ENCODE assay signal across 14 cellular contexts in genomic region chr14:22572562-22573058, GRCh38. TPM values are rescaled to one million over a fixed set of nuclear protein-coding genes. Genes with fewer than 3 reads are reported as not detected.
DNase-seq lines count a peak whose midpoint lies in the region; ATAC-seq and TF ChIP-seq lines count a peak whose summit lies in the region.
"Had no signal": no experiment of that assay in that cellular context is flagged by ENCODE, and none has a peak within 500 bp of the region (broad histone marks: within the 10 kb centered on the region; RNA-seq: fewer than 3 reads in every experiment).

No MANE protein-coding gene starts in this region.

- H3K27ac ChIP-seq in neuronal stem cell (replicated peaks; ENCODE audit: low read length) = no peak overlapping the region

- no peak for ATAC-seq in GM18511 (IDR thresholded peaks at IDR 0.05; ENCODE audit: unreplicated experiment)
- no peak for ATAC-seq in stimulated activated effector memory CD8-positive, alpha-beta T cell treated with anti-CD3 and anti-CD28 coated beads, Interleukin-12 subunit alpha, Interleukin-12 subunit beta, amount 100 ng/mL, for 72 hours
- ATAC-seq: effector memory CD8-positive, alpha-beta T cell had no signal

- no peak overlapping the region for H3K9ac ChIP-seq in neuronal stem cell (ENCODE audit: low read depth, low read length, poor library complexity)

- no peak overlapping the region for H2BK5ac ChIP-seq in neuronal stem cell (ENCODE audit: low read length)

- no peak overlapping the region for H2BK12ac ChIP-seq in neuronal stem cell (ENCODE audit: low read length)

- no peak overlapping the region for H3K4ac ChIP-seq in neuronal stem cell (ENCODE audit: low read length)

- TF ChIP-seq CTCF in AG10803 (conservative IDR thresholded peaks at IDR 0.05; ENCODE audit: low read length) = no peak

- no peak overlapping the region for H3K18ac ChIP-seq in neuronal stem cell (ENCODE audit: low read length)

- H3K4me2 ChIP-seq in neuronal stem cell (ENCODE audit: insufficient read depth, low read length, poor library complexity, severe bottlenecking) = no peak overlapping the region

- H2BK15ac ChIP-seq in neuronal stem cell (ENCODE audit: low read length) = no peak overlapping the region

- no CpG with 5 or more reads among the region's 1 CpG for WGBS in neuronal stem cell (ENCODE audit: extremely low coverage in 2 of 2, insufficient read length in 2 of 2, insufficient replicate concordance in 1 of 2), 2 donors

- H3K36me3 Mint-ChIP-seq in stimulated activated effector memory CD8-positive, alpha-beta T cell treated with anti-CD3 and anti-CD28 coated beads, Interleukin-12 subunit alpha, Interleukin-12 subunit beta, amount 100 ng/mL, for 72 hours = peaks cover 98% of the 10 kb centered on the region

- DNase-seq in AG10803 (ENCODE audit: low read depth) (peak; percentile 49), HCEC 1CT (peak; percentile 48), amniotic stem cell (lab: John Stamatoyannopoulos, UW) (peak; percentile 32), kidney tubule cell (ENCODE audit: low spot score) (peak; percentile 78), neuronal stem cell (ENCODE audit: low spot score) (no peak), hippocampal formation (lab: John Stamatoyannopoulos, UW) (no peak)
- DNase-seq in stimulated activated effector memory CD8-positive, alpha-beta T cell treated with anti-CD3 and anti-CD28 coated beads, Interleukin-12 subunit alpha, Interleukin-12 subunit beta, amount 100 ng/mL, for 72 hours (ENCODE audit: low spot score in 2 of 2) = no peak
- DNase-seq: activated CD4-positive, CD25-positive, alpha-beta regulatory T cell; activated naive CD4-positive, alpha-beta T cell treated with anti-CD3 and anti-CD28 coated beads, Interleukin-2, amount 10 ng/mL, durations not matched to agents 7 days and 5 days; effector memory CD8-positive, alpha-beta T cell; KBM-7; naive B cell; stimulated activated naive CD4-positive, alpha-beta T cell had no signal

- no peaks in the 10 kb centered on the region for H3K4me1 ChIP-seq in neuronal stem cell (ENCODE audit: control insufficient read depth in 2 of 2, insufficient read depth in 1 of 2, low read depth in 1 of 2, low read length in 2 of 2)

- no peak overlapping the region for H4K91ac ChIP-seq in neuronal stem cell (ENCODE audit: low read depth, low read length, poor library complexity)

- no peak overlapping the region for H3K14ac ChIP-seq in neuronal stem cell (ENCODE audit: low read length)

- H3K4me3 Mint-ChIP-seq in stimulated activated effector memory CD8-positive, alpha-beta T cell treated with anti-CD3 and anti-CD28 coated beads, Interleukin-12 subunit alpha, Interleukin-12 subunit beta, amount 100 ng/mL, for 72 hours = no peak overlapping the region
- H3K4me3 Mint-ChIP-seq: activated naive CD4-positive, alpha-beta T cell treated with anti-CD3 and anti-CD28 coated beads, Interleukin-2, amount 10 ng/mL, durations not matched to agents 7 days and 5 days; effector memory CD8-positive, alpha-beta T cell; naive B cell had no signal

- no peak overlapping the region for H3K4me3 ChIP-seq in AG10803 (ENCODE audit: low read length)
- no peak overlapping the region for H3K4me3 ChIP-seq in neuronal stem cell (ENCODE audit: low read length in 2 of 2)

- no peaks in the 10 kb centered on the region for H3K27me3 ChIP-seq in neuronal stem cell (ENCODE audit: control insufficient read depth in 3 of 3, insufficient read depth in 3 of 3, low read depth in 1 of 3, low read length in 3 of 3)

- H2AFZ ChIP-seq in neuronal stem cell (ENCODE audit: low read length) = no peak overlapping the region

- no peak overlapping the region for H2BK120ac ChIP-seq in neuronal stem cell (ENCODE audit: low read depth, low read length)

- no peak overlapping the region for H2AK5ac ChIP-seq in neuronal stem cell (ENCODE audit: low read depth, low read length)

- no peak overlapping the region for H4K8ac ChIP-seq in neuronal stem cell (ENCODE audit: low read depth, low read length)

- H3K36me3 ChIP-seq in neuronal stem cell (replicated peaks in 1 of 2; ENCODE audit: control insufficient read depth in 2 of 2, insufficient read depth in 2 of 2, low read length in 2 of 2) = peaks cover 11 to 84% of the 10 kb centered on the region in 2 donors

- H3K4me1 Mint-ChIP-seq in stimulated activated effector memory CD8-positive, alpha-beta T cell treated with anti-CD3 and anti-CD28 coated beads, Interleukin-12 subunit alpha, Interleukin-12 subunit beta, amount 100 ng/mL, for 72 hours = peaks cover 40% of the 10 kb centered on the region

- no peak overlapping the region for H3K27ac Mint-ChIP-seq in stimulated activated effector memory CD8-positive, alpha-beta T cell treated with anti-CD3 and anti-CD28 coated beads, Interleukin-12 subunit alpha, Interleukin-12 subunit beta, amount 100 ng/mL, for 72 hours
- H3K27ac Mint-ChIP-seq: activated naive CD4-positive, alpha-beta T cell treated with anti-CD3 and anti-CD28 coated beads, Interleukin-2, amount 10 ng/mL, durations not matched to agents 7 days and 5 days had no signal

- no peak overlapping the region for H3K23ac ChIP-seq in neuronal stem cell (ENCODE audit: low read depth, low read length, poor library complexity)

- no peaks in the 10 kb centered on the region for H3K9me3 ChIP-seq in neuronal stem cell (replicated peaks in 1 of 2; ENCODE audit: control insufficient read depth in 2 of 2, insufficient read depth in 1 of 2, low read depth in 1 of 2, low read length in 2 of 2)

- H3K9me3 Mint-ChIP-seq in stimulated activated effector memory CD8-positive, alpha-beta T cell treated with anti-CD3 and anti-CD28 coated beads, Interleukin-12 subunit alpha, Interleukin-12 subunit beta, amount 100 ng/mL, for 72 hours = no peaks in the 10 kb centered on the region
- H3K9me3 Mint-ChIP-seq: activated naive CD4-positive, alpha-beta T cell treated with anti-CD3 and anti-CD28 coated beads, Interleukin-2, amount 10 ng/mL, durations not matched to agents 7 days and 5 days; effector memory CD8-positive, alpha-beta T cell; naive B cell had no signal

- H3K79me1 ChIP-seq in neuronal stem cell (ENCODE audit: low read depth, low read length) = peaks cover 4% of the 10 kb centered on the region

RNA-seq across cellular contexts. Expression of gene DAD1, which starts 16.4 kb away (rescaled TPM):
- 182 TPM for polyA plus RNA-seq in neuronal stem cell (2013, experiment 1 of 2)
- polyA plus RNA-seq in neuronal stem cell (2013, experiment 2 of 2) = 180 TPM

RNA-seq across cellular contexts. Expression of gene ABHD4, which starts 25.5 kb away (rescaled TPM):
- polyA plus RNA-seq in neuronal stem cell (2013, experiment 1 of 2) = 21.7 TPM
- 20.3 TPM for polyA plus RNA-seq in neuronal stem cell (2013, experiment 2 of 2)

Comparison
In these comparisons a context has a peak if more than half of its experiments do, and no peak if none do; other contexts are left out.
1. DNase-seq: peak in AG10803 (single experiment), HCEC 1CT (single experiment), amniotic stem cell (single experiment) and kidney tubule cell (single experiment); none in neuronal stem cell (single experiment), stimulated activated effector memory CD8-positive, alpha-beta T cell treated with anti-CD3 and anti-CD28 coated beads, Interleukin-12 subunit alpha, Interleukin-12 subunit beta, amount 100 ng/mL, for 72 hours (0 of 2) and hippocampal formation (0 of 2).